15 cellular contexts compared by ENCODE assay signal in the genomic region with DNA sequence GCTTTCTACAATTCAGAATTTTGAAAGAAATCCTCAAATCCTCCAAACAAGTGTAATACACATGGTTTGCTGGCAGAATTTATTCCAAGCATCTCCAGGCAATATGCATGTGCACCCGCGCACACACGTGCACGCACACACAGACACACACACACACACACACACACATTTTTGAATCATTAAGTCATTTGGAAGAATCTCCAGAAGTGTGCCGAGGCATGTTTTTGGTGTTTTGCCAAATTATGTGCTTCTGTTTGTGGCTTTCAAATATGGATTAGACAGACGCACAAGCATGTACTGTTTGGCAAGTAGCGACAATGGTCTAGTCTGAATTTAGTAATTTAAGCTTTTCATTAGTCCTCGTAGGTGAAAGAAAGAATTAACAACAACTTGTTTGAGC. TPM values are rescaled to one million over a fixed set of nuclear protein-coding genes. Genes with fewer than 3 reads are reported as not detected.
DNase-seq lines count a peak whose midpoint lies in the region; ATAC-seq and TF ChIP-seq lines count a peak whose summit lies in the region.
"Had no signal": no experiment of that assay in that cellular context is flagged by ENCODE, and none has a peak within 500 bp of the region (broad histone marks: within the 10 kb centered on the region; RNA-seq: fewer than 3 reads in every experiment).

No MANE protein-coding gene starts in this region.

- peaks cover 51% of the 10 kb centered on the region for H3K4me1 ChIP-seq in BE2C
- peaks cover 3% of the 10 kb centered on the region for H3K4me1 ChIP-seq in mesenchymal stem cell (ENCODE audit: control insufficient read depth, insufficient read depth, low read depth, low read length)
- peaks cover 11% of the 10 kb centered on the region for H3K4me1 ChIP-seq in smooth muscle cell (ENCODE audit: low read depth)

- H3K18ac ChIP-seq in mesenchymal stem cell (ENCODE audit: low read depth in 1 of 2, low read length in 2 of 2): no peak overlapping the region

- H3K27ac ChIP-seq in mesenchymal stem cell (ENCODE audit: low read length, poor library complexity, severe bottlenecking) (no peak overlapping the region), smooth muscle cell (ENCODE audit: low read depth) (no peak overlapping the region)
- H3K27ac ChIP-seq: BLaER1 had no signal

- no peaks in the 10 kb centered on the region for H3K79me2 ChIP-seq in smooth muscle cell (ENCODE audit: low read depth)

- H3K4me2 ChIP-seq in mesenchymal stem cell (ENCODE audit: low read length, poor library complexity, severe bottlenecking): no peak overlapping the region
- H3K4me2 ChIP-seq in smooth muscle cell: no peak overlapping the region
- H3K4me2 ChIP-seq: BLaER1 had no signal

- no peak overlapping the region for H3K4ac ChIP-seq in mesenchymal stem cell (ENCODE audit: low read depth in 1 of 2, low read length in 2 of 2)

- no peak for ATAC-seq in HG03039 (IDR thresholded peaks at IDR 0.05; ENCODE audit: unreplicated experiment)
- ATAC-seq in GM18873 (IDR thresholded peaks at IDR 0.05; ENCODE audit: low FRiP score, unreplicated experiment): no peak
- ATAC-seq: stimulated activated naive B cell treated with anti-CD40 and anti-IgM and Interleukin-4, amounts not matched to agents 10 μg/mL and 1 μg/mL and 100 μg/mL, for 72 hours had no signal

- no peak overlapping the region for H2AK5ac ChIP-seq in mesenchymal stem cell (ENCODE audit: low read length, severe bottlenecking)

- no peak overlapping the region for H2BK15ac ChIP-seq in mesenchymal stem cell (ENCODE audit: low read depth, poor library complexity, severe bottlenecking)

- H2BK12ac ChIP-seq in mesenchymal stem cell (ENCODE audit: low read length in 2 of 2): no peak overlapping the region

- H4K20me1 ChIP-seq in smooth muscle cell (ENCODE audit: low read depth): no peaks in the 10 kb centered on the region
- H4K20me1 ChIP-seq: BLaER1 had no signal

- H3K14ac ChIP-seq in mesenchymal stem cell (ENCODE audit: low read length in 2 of 2): no peak overlapping the region

- H3K9me3 ChIP-seq in BE2C (no peaks in the 10 kb centered on the region), mesenchymal stem cell (ENCODE audit: control insufficient read depth, low read length) (no peaks in the 10 kb centered on the region), smooth muscle cell (replicated peaks; ENCODE audit: low read depth) (no peaks in the 10 kb centered on the region)
- H3K9me3 ChIP-seq: BLaER1 had no signal

- H3K27me3 ChIP-seq in BE2C (no peaks in the 10 kb centered on the region), mesenchymal stem cell (ENCODE audit: control insufficient read depth in 1 of 2, insufficient read depth in 1 of 2, low read length in 2 of 2) (no peaks in the 10 kb centered on the region), smooth muscle cell (ENCODE audit: low read depth) (no peaks in the 10 kb centered on the region)
- H3K27me3 ChIP-seq: BLaER1, dorsolateral prefrontal cortex had no signal

- no peak overlapping the region for H4K8ac ChIP-seq in mesenchymal stem cell (ENCODE audit: low read length)

- H3K4me3 ChIP-seq in BE2C (ENCODE audit: low read depth, low read length) (no peak overlapping the region), mesenchymal stem cell (ENCODE audit: insufficient read depth in 1 of 2, low read depth in 1 of 2, low read length in 2 of 2) (peak overlapping the region in 1 of 2 experiments; percentile 43), smooth muscle cell (no peak overlapping the region)
- H3K4me3 ChIP-seq: BLaER1, skin epidermis had no signal

- no peak overlapping the region for H2BK5ac ChIP-seq in mesenchymal stem cell (ENCODE audit: low read depth, low read length, poor library complexity, severe bottlenecking)

- H3K36me3 ChIP-seq in BE2C: no peaks in the 10 kb centered on the region
- H3K36me3 ChIP-seq in mesenchymal stem cell (ENCODE audit: control insufficient read depth in 1 of 2, insufficient read depth in 2 of 2, low read depth in 1 of 2, low read length in 2 of 2): peaks cover 0 to 5% of the 10 kb centered on the region in 2 experiments
- H3K36me3 ChIP-seq in smooth muscle cell (ENCODE audit: low read depth): no peaks in the 10 kb centered on the region
- H3K36me3 ChIP-seq: BLaER1 had no signal

- TF ChIP-seq CTCF in BE2C (IDR thresholded peaks at IDR 0.05; ENCODE audit: low read depth, low read length) (no peak), smooth muscle cell (IDR thresholded peaks at IDR 0.05; ENCODE audit: borderline replicate concordance, insufficient read depth, poor library complexity, severe bottlenecking) (no peak)

- peak; percentile 13 for DNase-seq in BE2C
- DNase-seq in NCI-H2196 treated with DMSO at 0.1 percent for 48 hours (lab: John Stamatoyannopoulos, UW; ENCODE audit: unreplicated experiment): peak; percentile 34
- peak; percentile 83 for DNase-seq in dermis blood vessel endothelial cell
- peak; percentile 59 for DNase-seq in mesenchymal stem cell
- DNase-seq in NCI-H2107 treated with DMSO at 0.1 percent for 48 hours (lab: John Stamatoyannopoulos, UW; ENCODE audit: unreplicated experiment): no peak
- DNase-seq in smooth muscle cell (lab: John Stamatoyannopoulos, UW; ENCODE audit: unreplicated experiment): no peak
- DNase-seq: activated T-cell treated with anti-CD3 and anti-CD28 coated beads, Interleukin-2, amount 50 U/mL, for 1 hour; dorsolateral prefrontal cortex; islet precursor cell; NCI-H2029; stimulated activated naive B cell treated with anti-CD40 and anti-IgM and Interleukin-4, amounts not matched to agents 10 μg/mL and 1 μg/mL and 100 μg/mL, for 72 hours had no signal

- no peak overlapping the region for H4K91ac ChIP-seq in mesenchymal stem cell (ENCODE audit: low read length)

- H3F3A ChIP-seq in smooth muscle cell (ENCODE audit: low read depth): no peaks in the 10 kb centered on the region

- peaks cover 4% of the 10 kb centered on the region for H3K79me1 ChIP-seq in mesenchymal stem cell (replicated peaks; ENCODE audit: low read length, poor library complexity, severe bottlenecking)

- H3K23ac ChIP-seq in mesenchymal stem cell (ENCODE audit: low read length in 2 of 2): no peak overlapping the region

- H2BK120ac ChIP-seq in mesenchymal stem cell (ENCODE audit: low read depth, low read length): no peak overlapping the region

- H2AFZ ChIP-seq in mesenchymal stem cell (ENCODE audit: low read depth, low read length) (no peak overlapping the region), smooth muscle cell (ENCODE audit: low read depth) (no peak overlapping the region)

- WGBS in mesenchymal stem cell: 43% methylated on average over 6 of the region's 8 CpGs
- WGBS in smooth muscle cell (ENCODE audit: low lambda C conversion rate): 62% methylated on average over 8 of the region's 8 CpGs

- peak overlapping the region; percentile 20 for H3K9ac ChIP-seq in mesenchymal stem cell (ENCODE audit: low read length)
- H3K9ac ChIP-seq in smooth muscle cell (ENCODE audit: low read depth): no peak overlapping the region
- H3K9ac ChIP-seq: BLaER1 had no signal

RNA-seq across cellular contexts. Expression of gene NFIB, which starts 36.7 kb away (rescaled TPM):
- 9.2 TPM for polyA plus RNA-seq in BE2C (2012; ENCODE audit: insufficient read depth, insufficient read length, low read depth)
- total RNA-seq in dermis blood vessel endothelial cell: 153 and 193 TPM in 2 replicates
- polyA plus RNA-seq in mesenchymal stem cell (2013, experiment 1 of 2): 1.2 TPM
- polyA plus RNA-seq in mesenchymal stem cell (2013, experiment 2 of 2): 0.78 TPM
- total RNA-seq in smooth muscle cell: 1.7 and 2.3 TPM in 2 replicates
- 0.58 and 0.93 TPM in 2 replicates for polyA plus RNA-seq in smooth muscle cell

Comparison
In these comparisons a context has a peak if more than half of its experiments do, and no peak if none do; other contexts are left out.
1. DNase-seq: peak in BE2C (single experiment), NCI-H2196 treated with DMSO at 0.1 percent for 48 hours (single experiment), dermis blood vessel endothelial cell (single experiment) and mesenchymal stem cell (single experiment); none in NCI-H2107 treated with DMSO at 0.1 percent for 48 hours (single experiment) and smooth muscle cell (single experiment).
2. RNA of gene NFIB, which starts 36.7 kb away (total RNA-seq): 153 to 193 TPM in dermis blood vessel endothelial cell; 1.7 to 2.3 TPM in smooth muscle cell; every median in the first group is over 10 times any median in the second.